In the genomic region with DNA sequence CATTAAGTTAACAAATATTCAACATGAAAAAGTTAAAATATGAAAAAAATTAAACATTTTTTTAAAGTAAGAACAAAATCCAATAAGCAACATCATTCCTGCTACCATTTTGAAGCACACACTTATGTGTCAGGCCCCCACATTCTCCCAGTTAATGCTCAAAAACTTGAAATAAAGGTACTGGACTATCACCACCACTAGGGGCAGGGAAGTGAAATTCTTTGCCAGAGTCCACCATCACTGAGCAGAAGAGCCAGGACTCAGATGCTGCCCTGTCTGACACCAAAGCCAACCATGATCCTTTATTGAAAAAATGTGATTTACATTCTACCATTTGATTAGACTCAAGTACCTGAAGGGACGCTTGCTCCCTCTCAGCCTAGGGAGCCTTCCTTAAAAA, we compare ENCODE assay signal across 9 cellular contexts. TPM values are rescaled to one million over a fixed set of nuclear protein-coding genes. Genes with fewer than 3 reads are reported as not detected.
A peak's percentile ranks its signal among the peaks of the same experiment; 100 is the strongest.
DNase-seq lines count a peak whose midpoint lies in the region; ATAC-seq and TF ChIP-seq lines count a peak whose summit lies in the region.
"Had no signal": no experiment of that assay in that cellular context is flagged by ENCODE, and none has a peak within 500 bp of the region (broad histone marks: within the 10 kb centered on the region; RNA-seq: fewer than 3 reads in every experiment).

No MANE protein-coding gene starts in this region.

- no peak overlapping the region for H3K27ac Mint-ChIP-seq in activated CD8-positive, alpha-beta T cell treated with anti-CD3 and anti-CD28 coated beads, Interleukin-2, amount 10 ng/mL, durations not matched to agents 7 days and 5 days
- H3K27ac Mint-ChIP-seq in stimulated activated naive CD8-positive, alpha-beta T cell treated with anti-CD3 and anti-CD28 coated beads, Interleukin-15, amount 100 ng/mL, for 72 hours = no peak overlapping the region

- CTCF ChIA-PET in IMR-90 (lab: Yijun Ruan, JAX) = interaction anchor here (1.0 to 2.9 kb wide), 6 partner anchors 9 to 129 kb away, joined by 3 to 9 read pairs (median 6); no protein-coding TSS in a partner anchor
- CTCF ChIA-PET in activated CD8-positive, alpha-beta T cell treated with anti-CD3 and anti-CD28 coated beads, Interleukin-2, amount 10 ng/mL, durations not matched to agents 7 days and 5 days (lab: Charles Lee) = interaction anchor here (0.6 to 4.8 kb wide), 22 partner anchors 8 to 927 kb away, joined by 3 to 40 read pairs (median 4); partner anchors contain the start of gene PITPNB

- no peaks in the 10 kb centered on the region for H3K9me2 ChIP-seq in DOHH2 (replicated peaks; ENCODE audit: control insufficient read depth, low read length)

- H3K9me3 ChIP-seq in DOHH2 (ENCODE audit: control insufficient read depth, insufficient read depth, low read length) = no peaks in the 10 kb centered on the region
- no peaks in the 10 kb centered on the region for H3K9me3 ChIP-seq in IMR-90 (ENCODE audit: control insufficient read depth, insufficient read depth, low read length)

- ATAC-seq in IMR-90 (ENCODE audit: low read depth) (peak; percentile 44; the same call in 1 of the 2 replicates), GM21367 (IDR thresholded peaks at IDR 0.05; ENCODE audit: unreplicated experiment) (no peak), GM21825 (IDR thresholded peaks at IDR 0.05; ENCODE audit: unreplicated experiment) (no peak)
- ATAC-seq in activated CD8-positive, alpha-beta T cell treated with anti-CD3 and anti-CD28 coated beads, Interleukin-2, amount 10 ng/mL, durations not matched to agents 7 days and 5 days = no peak
- peak; percentile 62 for ATAC-seq in stimulated activated naive CD8-positive, alpha-beta T cell treated with anti-CD3 and anti-CD28 coated beads, Interleukin-15, amount 100 ng/mL, for 72 hours

- TF ChIP-seq RAD21 in IMR-90 (IDR thresholded peaks at IDR 0.05; ENCODE audit: low read length) = peak; percentile 28; the same call in 1 of the 2 replicates

- no peak overlapping the region for H3K4me3 Mint-ChIP-seq in activated CD8-positive, alpha-beta T cell treated with anti-CD3 and anti-CD28 coated beads, Interleukin-2, amount 10 ng/mL, durations not matched to agents 7 days and 5 days
- no peak overlapping the region for H3K4me3 Mint-ChIP-seq in stimulated activated naive CD8-positive, alpha-beta T cell treated with anti-CD3 and anti-CD28 coated beads, Interleukin-15, amount 100 ng/mL, for 72 hours

- no peak overlapping the region for H3K4me2 ChIP-seq in DOHH2 (ENCODE audit: low read length)
- no peak overlapping the region for H3K4me2 ChIP-seq in IMR-90 (ENCODE audit: low read depth, low read length)

- H3K9me1 ChIP-seq in IMR-90 (ENCODE audit: insufficient read depth, low read length) = peaks cover 19% of the 10 kb centered on the region

- H2AK5ac ChIP-seq in IMR-90 (ENCODE audit: low read depth, low read length) = peak overlapping the region; percentile 54; the same call in 1 of the 2 replicates

- dilution Hi-C loops in IMR-90 (cut with HindIII; ENCODE audit: low sequenced_read_pairs, unreplicated experiment) = no loop called here

- peak overlapping the region; percentile 19; the same call in 1 of the 2 replicates for H3K56ac ChIP-seq in IMR-90 (ENCODE audit: extremely low read depth, insufficient read depth, low read length)

- H3K27me3 ChIP-seq in DOHH2 (ENCODE audit: control insufficient read depth, low read length) = no peaks in the 10 kb centered on the region
- no peaks in the 10 kb centered on the region for H3K27me3 ChIP-seq in IMR-90 (ENCODE audit: control insufficient read depth, insufficient read depth, low read length)

- no peak overlapping the region for H2AFZ ChIP-seq in IMR-90 (replicated peaks; ENCODE audit: low read length, poor library complexity)

- DNase-seq in IMR-90 (peak; percentile 54), hepatic stellate cell (ENCODE audit: low spot score) (peak; percentile 45)
- peak; percentile 35 for DNase-seq in activated CD8-positive, alpha-beta T cell treated with anti-CD3 and anti-CD28 coated beads, Interleukin-2, amount 10 ng/mL, durations not matched to agents 7 days and 5 days
- no peak for DNase-seq in stimulated activated naive CD8-positive, alpha-beta T cell treated with anti-CD3 and anti-CD28 coated beads, Interleukin-15, amount 100 ng/mL, for 72 hours
- DNase-seq in stimulated activated naive CD4-positive, alpha-beta T cell treated with Interleukin-2 at 50 U/mL for 16 hours (lab: John Stamatoyannopoulos, UW) = no peak

- peak overlapping the region; percentile 33; the same call in 1 of the 2 replicates for H3K18ac ChIP-seq in IMR-90 (ENCODE audit: low read depth, low read length)

- in situ Hi-C loops in IMR-90 (cut with MboI; ENCODE audit: low sequenced_read_pairs) = loop anchor here (10.0 kb wide), 1 partner anchor 705 kb away; no protein-coding TSS in a partner anchor

- H3K4me1 Mint-ChIP-seq in activated CD8-positive, alpha-beta T cell treated with anti-CD3 and anti-CD28 coated beads, Interleukin-2, amount 10 ng/mL, durations not matched to agents 7 days and 5 days (ENCODE audit: low read depth) = peaks cover 36% of the 10 kb centered on the region
- H3K4me1 Mint-ChIP-seq in stimulated activated naive CD8-positive, alpha-beta T cell treated with anti-CD3 and anti-CD28 coated beads, Interleukin-15, amount 100 ng/mL, for 72 hours = peaks cover 40% of the 10 kb centered on the region

- peaks cover 20% of the 10 kb centered on the region for H3K36me3 Mint-ChIP-seq in activated CD8-positive, alpha-beta T cell treated with anti-CD3 and anti-CD28 coated beads, Interleukin-2, amount 10 ng/mL, durations not matched to agents 7 days and 5 days (ENCODE audit: low read depth)

- peak overlapping the region; percentile 53 for H2BK20ac ChIP-seq in IMR-90 (ENCODE audit: low read depth, low read length)

- peak overlapping the region in 1 of 2 experiments; percentile 79; a peak in 2 of 4 replicates for H4K8ac ChIP-seq in IMR-90 (ENCODE audit: low read depth in 2 of 2, low read length in 2 of 2)

- POLR2A ChIA-PET in IMR-90 (lab: Charles Lee; ENCODE audit: unreplicated experiment) = no interaction called here
- POLR2A ChIA-PET in activated CD8-positive, alpha-beta T cell treated with anti-CD3 and anti-CD28 coated beads, Interleukin-2, amount 10 ng/mL, durations not matched to agents 7 days and 5 days (lab: Charles Lee) = no interaction called here

- H3K23ac ChIP-seq in IMR-90 (ENCODE audit: low read depth, low read length) = peak overlapping the region; percentile 45; the same call in 1 of the 2 replicates

- peak overlapping the region; percentile 43; the same call in 1 of the 2 replicates for H3K14ac ChIP-seq in IMR-90 (replicated peaks; ENCODE audit: low read depth, low read length)

- peaks cover 61% of the 10 kb centered on the region for H3K79me2 ChIP-seq in DOHH2 (ENCODE audit: control insufficient read depth, low read length)

- peak overlapping the region; percentile 58 for H2BK120ac ChIP-seq in IMR-90 (ENCODE audit: low read depth, low read length)

- no peak overlapping the region for H3K9ac ChIP-seq in IMR-90 (ENCODE audit: low read depth, low read length)

- TF ChIP-seq POLR2A in IMR-90 (IDR thresholded peaks at IDR 0.05; ENCODE audit: low read depth, low read length) = no peak

- H3K36me3 ChIP-seq in DOHH2 (ENCODE audit: control insufficient read depth, low read length) = peaks cover 66% of the 10 kb centered on the region
- peaks cover 13% of the 10 kb centered on the region for H3K36me3 ChIP-seq in IMR-90 (ENCODE audit: control insufficient read depth, insufficient read depth, low read length)

- H3K9me3 Mint-ChIP-seq in activated CD8-positive, alpha-beta T cell treated with anti-CD3 and anti-CD28 coated beads, Interleukin-2, amount 10 ng/mL, durations not matched to agents 7 days and 5 days (ENCODE audit: insufficient read depth) = no peaks in the 10 kb centered on the region
- H3K9me3 Mint-ChIP-seq in stimulated activated naive CD8-positive, alpha-beta T cell treated with anti-CD3 and anti-CD28 coated beads, Interleukin-15, amount 100 ng/mL, for 72 hours = no peaks in the 10 kb centered on the region

- peaks cover 40 to 71% of the 10 kb centered on the region in 2 experiments for H3K79me1 ChIP-seq in IMR-90 (ENCODE audit: low read depth in 1 of 2, low read length in 2 of 2)

- intact Hi-C loops in IMR-90 (cut with micrococcal nuclease) = loop anchor here (5.0 kb wide), 3 partner anchors 473 to 1123 kb away; no protein-coding TSS in a partner anchor

- 0 out of 2 replicates have a peak overlapping the region, but pooled peaks have one; percentile 55 for H4K91ac ChIP-seq in IMR-90 (ENCODE audit: insufficient read depth, low read depth, low read length)

- no TSS peak for BruUV-seq in IMR-90 (replicated peaks; lab: Mats Ljungman, UMichigan)

- H3K27ac ChIP-seq in DOHH2 (ENCODE audit: low read depth, low read length) (no peak overlapping the region), IMR-90 (ENCODE audit: insufficient read depth, low read length) (peak overlapping the region; percentile 32; the same call in 1 of the 2 replicates)
- H3K27ac ChIP-seq: SK-N-MC had no signal

- peaks cover 17% of the 10 kb centered on the region; the same call in 1 of the 2 replicates for H4K20me1 ChIP-seq in DOHH2 (ENCODE audit: control insufficient read depth, insufficient read depth, low read depth, low read length)
- H4K20me1 ChIP-seq in IMR-90 (ENCODE audit: insufficient read depth, low read length) = no peaks in the 10 kb centered on the region; the same call in 1 of the 2 replicates

- H4K5ac ChIP-seq in IMR-90 (ENCODE audit: low read depth, low read length) = no peak overlapping the region

- H3K27me3 Mint-ChIP-seq in activated CD8-positive, alpha-beta T cell treated with anti-CD3 and anti-CD28 coated beads, Interleukin-2, amount 10 ng/mL, durations not matched to agents 7 days and 5 days (ENCODE audit: low read depth) = no peaks in the 10 kb centered on the region
- no peaks in the 10 kb centered on the region for H3K27me3 Mint-ChIP-seq in stimulated activated naive CD8-positive, alpha-beta T cell treated with anti-CD3 and anti-CD28 coated beads, Interleukin-15, amount 100 ng/mL, for 72 hours

- H3K4ac ChIP-seq in IMR-90 (ENCODE audit: low read depth, low read length) = peak overlapping the region; percentile 86; the same call in 1 of the 2 replicates

- H2BK5ac ChIP-seq in IMR-90 (ENCODE audit: low read depth, low read length, poor library complexity, severe bottlenecking) = peak overlapping the region; percentile 61

- H3F3A ChIP-seq in DOHH2 (ENCODE audit: control insufficient read depth, insufficient read depth) = peaks cover 15% of the 10 kb centered on the region

- no CpG with 5 or more reads among the region's 1 CpG for WGBS in IMR-90 (ENCODE audit: extremely low coverage in 2 of 2, insufficient read length in 1 of 2), 2 experiments

- H2BK15ac ChIP-seq in IMR-90 (ENCODE audit: low read depth, low read length) = 0 out of 3 replicates have a peak overlapping the region, but pooled peaks have one; percentile 45

- H3K4me1 ChIP-seq in DOHH2 (ENCODE audit: control insufficient read depth, low read length) = 0 out of 2 replicates have a peak, but pooled peaks cover 3% of the 10 kb centered on the region
- peaks cover 30% of the 10 kb centered on the region for H3K4me1 ChIP-seq in IMR-90 (ENCODE audit: control insufficient read depth, insufficient read depth, low read length)

- H2AK9ac ChIP-seq in IMR-90 (replicated peaks; ENCODE audit: low read depth, low read length, poor library complexity) = no peak overlapping the region

- H3K4me3 ChIP-seq in DOHH2 (ENCODE audit: low read length) (no peak overlapping the region), IMR-90 (ENCODE audit: insufficient read depth, low read depth, low read length) (no peak overlapping the region)
- H3K4me3 ChIP-seq: SK-N-MC had no signal

- peak; percentile 40 for TF ChIP-seq CTCF in DOHH2 (IDR thresholded peaks at IDR 0.05; ENCODE audit: low read depth, low read length, poor library complexity, severe bottlenecking)
- TF ChIP-seq CTCF in IMR-90 (conservative IDR thresholded peaks at IDR 0.05; ENCODE audit: low read depth, low read length) = peak; percentile 62

RNA-seq across cellular contexts. Expression of gene PITPNB, which starts 39.1 kb away (rescaled TPM):
- total RNA-seq in IMR-90 (2012; rRNA removed) = 19.7 and 29.2 TPM in 2 replicates
- polyA plus RNA-seq in IMR-90 (2012; rRNA removed) = 43.3 and 54.5 TPM in 2 replicates
- 12.1 and 20.1 TPM in 2 replicates for polyA plus RNA-seq in IMR-90 (2012; cell fraction: cytosol; rRNA removed)
- polyA plus RNA-seq in IMR-90 (2012; cell fraction: nucleus; rRNA removed; ENCODE audit: low replicate concordance) = 9.3 and 56.7 TPM in 2 replicates
- 10 to 100 TPM; 78.7 to 84.1 TPM for total RNA-seq in activated CD8-positive, alpha-beta T cell treated with anti-CD3 and anti-CD28 coated beads, Interleukin-2, amount 10 ng/mL, durations not matched to agents 7 days and 5 days

Comparison
In these comparisons a context has a peak if more than half of its experiments do, and no peak if none do; other contexts are left out.
1. ATAC-seq: peak in IMR-90 (single experiment) and stimulated activated naive CD8-positive, alpha-beta T cell treated with anti-CD3 and anti-CD28 coated beads, Interleukin-15, amount 100 ng/mL, for 72 hours (single experiment); none in activated CD8-positive, alpha-beta T cell treated with anti-CD3 and anti-CD28 coated beads, Interleukin-2, amount 10 ng/mL, durations not matched to agents 7 days and 5 days (single experiment), GM21367 (single experiment) and GM21825 (single experiment).
2. DNase-seq: peak in IMR-90 (single experiment), activated CD8-positive, alpha-beta T cell treated with anti-CD3 and anti-CD28 coated beads, Interleukin-2, amount 10 ng/mL, durations not matched to agents 7 days and 5 days (single experiment) and hepatic stellate cell (single experiment); none in stimulated activated naive CD8-positive, alpha-beta T cell treated with anti-CD3 and anti-CD28 coated beads, Interleukin-15, amount 100 ng/mL, for 72 hours (0 of 2) and stimulated activated naive CD4-positive, alpha-beta T cell treated with Interleukin-2 at 50 U/mL for 16 hours (single experiment).